ENCODE assay signal across 15 cellular contexts in genomic region chr4:2832981-2833670, GRCh38. TPM values are rescaled to one million over a fixed set of nuclear protein-coding genes. Genes with fewer than 3 reads are reported as not detected.
DNase-seq lines count a peak whose midpoint lies in the region; ATAC-seq and TF ChIP-seq lines count a peak whose summit lies in the region.
"Had no signal": no experiment of that assay in that cellular context is flagged by ENCODE, and none has a peak within 500 bp of the region (broad histone marks: within the 10 kb centered on the region; RNA-seq: fewer than 3 reads in every experiment).

No MANE protein-coding gene starts in this region.

- peaks cover 38 to 50% (median 40%) of the 10 kb centered on the region in 3 donors for H3K4me1 Mint-ChIP-seq in CD8-positive, alpha-beta memory T cell
- H3K4me1 Mint-ChIP-seq in activated CD4-positive, alpha-beta memory T cell treated with anti-CD3 and anti-CD28 coated beads, Interleukin-2, amount 10 ng/mL, durations not matched to agents 7 days and 5 days, result peaks cover 45% of the 10 kb centered on the region
- H3K4me1 Mint-ChIP-seq in naive thymus-derived CD8-positive, alpha-beta T cell, result peaks cover 17 to 57% (median 39%) of the 10 kb centered on the region in 4 donors

- H3K4me2 ChIP-seq in PC-9, result no peak overlapping the region

- H3K4me1 ChIP-seq in CD8-positive, alpha-beta memory T cell (ENCODE audit: insufficient read depth, low read length), result peaks cover 43% of the 10 kb centered on the region
- H3K4me1 ChIP-seq in PC-9 (replicated peaks; ENCODE audit: insufficient read depth), result no peaks in the 10 kb centered on the region

- H3K9me3 ChIP-seq in CD8-positive, alpha-beta memory T cell (ENCODE audit: low read length), result no peaks in the 10 kb centered on the region
- no peaks in the 10 kb centered on the region for H3K9me3 ChIP-seq in PC-9 (ENCODE audit: insufficient read depth, low read depth)
- H3K9me3 ChIP-seq: left lung had no signal

- ATAC-seq in GM19463 (IDR thresholded peaks at IDR 0.05; ENCODE audit: unreplicated experiment) (peak; percentile 3), HG03095 (IDR thresholded peaks at IDR 0.05; ENCODE audit: unreplicated experiment) (no peak)
- no peak for ATAC-seq in naive thymus-derived CD8-positive, alpha-beta T cell
- ATAC-seq: left lung had no signal

- H3K27me3 ChIP-seq in CD8-positive, alpha-beta memory T cell (ENCODE audit: insufficient read depth, low read length, poor library complexity, severe bottlenecking), result no peaks in the 10 kb centered on the region
- H3K27me3 ChIP-seq in PC-9 (ENCODE audit: insufficient read depth, low read depth), result no peaks in the 10 kb centered on the region
- no peaks in the 10 kb centered on the region for H3K27me3 ChIP-seq in brain microvascular endothelial cell (replicated peaks)
- H3K27me3 ChIP-seq: left lung had no signal

- peak overlapping the region in 1 of 7 donors; percentile 51 for H3K4me3 Mint-ChIP-seq in CD8-positive, alpha-beta memory T cell
- no peak overlapping the region for H3K4me3 Mint-ChIP-seq in activated CD4-positive, alpha-beta memory T cell treated with anti-CD3 and anti-CD28 coated beads, Interleukin-2, amount 10 ng/mL, durations not matched to agents 7 days and 5 days
- H3K4me3 Mint-ChIP-seq in naive thymus-derived CD8-positive, alpha-beta T cell, result no peak overlapping the region

- H4K20me1 ChIP-seq in PC-9 (ENCODE audit: insufficient read depth), result no peaks in the 10 kb centered on the region

- TF ChIP-seq CTCF in PC-9 (conservative IDR thresholded peaks at IDR 0.05) (no peak), brain microvascular endothelial cell (IDR thresholded peaks at IDR 0.05; ENCODE audit: low read depth, low read length, missing control alignments) (no peak)

- no peak overlapping the region for H3K4me3 ChIP-seq in CD8-positive, alpha-beta memory T cell (ENCODE audit: low read length)
- H3K4me3 ChIP-seq in PC-9 (no peak overlapping the region), brain microvascular endothelial cell (ENCODE audit: low read depth, low read length) (no peak overlapping the region)
- H3K4me3 ChIP-seq: left lung had no signal

- POLR2A ChIA-PET in CD8-positive, alpha-beta memory T cell (lab: Charles Lee), result no interaction called here
- POLR2A ChIA-PET in activated CD4-positive, alpha-beta memory T cell treated with anti-CD3 and anti-CD28 coated beads, Interleukin-2, amount 10 ng/mL, durations not matched to agents 7 days and 5 days (lab: Charles Lee), result interaction anchor here (1.2 kb wide), 1 partner anchor 15 kb away, joined by 3 read pairs; no protein-coding TSS in a partner anchor
- POLR2A ChIA-PET in naive thymus-derived CD8-positive, alpha-beta T cell (lab: Charles Lee), result no interaction called here
- POLR2A ChIA-PET in PC-9 (lab: Charles Lee; ENCODE audit: unreplicated experiment), result no interaction called here

- no peak overlapping the region for H2AFZ ChIP-seq in PC-9

- no peaks in the 10 kb centered on the region for H3K9me2 ChIP-seq in PC-9 (ENCODE audit: insufficient read depth)

- peak overlapping the region in 5 of 8 donors; percentile 12 to 47 (median 27) for H3K27ac Mint-ChIP-seq in CD8-positive, alpha-beta memory T cell
- peak overlapping the region; percentile 35 for H3K27ac Mint-ChIP-seq in activated CD4-positive, alpha-beta memory T cell treated with anti-CD3 and anti-CD28 coated beads, Interleukin-2, amount 10 ng/mL, durations not matched to agents 7 days and 5 days
- H3K27ac Mint-ChIP-seq in naive thymus-derived CD8-positive, alpha-beta T cell, result peak overlapping the region in 7 of 10 donors; percentile 19 to 75 (median 60)

- no peaks in the 10 kb centered on the region for H3K9me3 Mint-ChIP-seq in CD8-positive, alpha-beta memory T cell
- H3K9me3 Mint-ChIP-seq in activated CD4-positive, alpha-beta memory T cell treated with anti-CD3 and anti-CD28 coated beads, Interleukin-2, amount 10 ng/mL, durations not matched to agents 7 days and 5 days, result no peaks in the 10 kb centered on the region
- no peaks in the 10 kb centered on the region for H3K9me3 Mint-ChIP-seq in naive thymus-derived CD8-positive, alpha-beta T cell

- H3K79me2 ChIP-seq in PC-9 (ENCODE audit: low read depth), result no peaks in the 10 kb centered on the region

- H3K27ac ChIP-seq in CD8-positive, alpha-beta memory T cell (ENCODE audit: low read depth, low read length), result no peak overlapping the region
- no peak overlapping the region for H3K27ac ChIP-seq in PC-9
- no peak overlapping the region for H3K27ac ChIP-seq in brain microvascular endothelial cell

- intact Hi-C loops in PC-9 (cut with micrococcal nuclease; ENCODE audit: unreplicated experiment), result no loop called here

- in situ Hi-C loops in brain microvascular endothelial cell (cut with HindIII; ENCODE audit: low pct_ligation_motif_present, low sequenced_read_pairs), result no loop called here

- 0 out of 2 replicates have a peak, but pooled peaks cover 2% of the 10 kb centered on the region for H3F3A ChIP-seq in PC-9 (ENCODE audit: insufficient read depth, low read depth)

- CTCF ChIA-PET in CD8-positive, alpha-beta memory T cell (lab: Charles Lee), result interaction anchor here (1.5 kb wide), 1 partner anchor 69 kb away, joined by 7 read pairs; no protein-coding TSS in a partner anchor
- CTCF ChIA-PET in activated CD4-positive, alpha-beta memory T cell treated with anti-CD3 and anti-CD28 coated beads, Interleukin-2, amount 10 ng/mL, durations not matched to agents 7 days and 5 days (lab: Charles Lee), result no interaction called here
- CTCF ChIA-PET in PC-9 (lab: Charles Lee), result no interaction called here

- no peaks in the 10 kb centered on the region for H3K27me3 Mint-ChIP-seq in CD8-positive, alpha-beta memory T cell
- H3K27me3 Mint-ChIP-seq in activated CD4-positive, alpha-beta memory T cell treated with anti-CD3 and anti-CD28 coated beads, Interleukin-2, amount 10 ng/mL, durations not matched to agents 7 days and 5 days, result no peaks in the 10 kb centered on the region
- no peaks in the 10 kb centered on the region for H3K27me3 Mint-ChIP-seq in naive thymus-derived CD8-positive, alpha-beta T cell

- H3K36me3 Mint-ChIP-seq in CD8-positive, alpha-beta memory T cell, result peaks cover 0 to 51% (median 2%) of the 10 kb centered on the region in 3 donors
- H3K36me3 Mint-ChIP-seq in activated CD4-positive, alpha-beta memory T cell treated with anti-CD3 and anti-CD28 coated beads, Interleukin-2, amount 10 ng/mL, durations not matched to agents 7 days and 5 days (ENCODE audit: low read depth), result peaks cover 47% of the 10 kb centered on the region
- peaks cover 0 to 25% (median 2%) of the 10 kb centered on the region in 3 donors for H3K36me3 Mint-ChIP-seq in naive thymus-derived CD8-positive, alpha-beta T cell

- no TSS peak for BruUV-seq in PC-9 (replicated peaks; lab: Mats Ljungman, UMichigan)

- H3K36me3 ChIP-seq in CD8-positive, alpha-beta memory T cell (ENCODE audit: insufficient read depth, low read length), result no peaks in the 10 kb centered on the region
- no peaks in the 10 kb centered on the region for H3K36me3 ChIP-seq in PC-9 (ENCODE audit: low read depth)
- peaks cover 46% of the 10 kb centered on the region for H3K36me3 ChIP-seq in brain microvascular endothelial cell (replicated peaks)

- DNase-seq in CD8-positive, alpha-beta memory T cell, result peak in 1 of 5 donors; percentile 37
- DNase-seq in activated CD4-positive, alpha-beta memory T cell treated with anti-CD3 and anti-CD28 coated beads, Interleukin-2, amount 10 ng/mL, durations not matched to agents 7 days and 5 days, result no peak
- DNase-seq in naive thymus-derived CD8-positive, alpha-beta T cell, result no peak
- no peak for DNase-seq in DMS153 (lab: John Stamatoyannopoulos, UW)
- DNase-seq in PC-9, result no peak
- no peak for DNase-seq in brain microvascular endothelial cell
- DNase-seq: glutamatergic neuron; NCI-H1105; NCI-H524; nucleus accumbens; stimulated activated CD4-positive, alpha-beta T cell treated with anti-CD3 and anti-CD28 coated beads, Interleukin-12 subunit alpha, Interleukin-12 subunit beta, amount 100 ng/mL, for 4 hours; trophoblast cell had no signal

RNA-seq across cellular contexts. Expression of gene ADD1, which starts 10.5 kb away (rescaled TPM):
- total RNA-seq in CD8-positive, alpha-beta memory T cell, result 100 to 1,000 TPM; 185 to 192 TPM
- 217 TPM for polyA plus RNA-seq in CD8-positive, alpha-beta memory T cell
- total RNA-seq in activated CD4-positive, alpha-beta memory T cell treated with anti-CD3 and anti-CD28 coated beads, Interleukin-2, amount 10 ng/mL, durations not matched to agents 7 days and 5 days, result 100 to 1,000 TPM; 266 to 277 TPM
- 100 to 1,000 TPM; 302 to 309 TPM for total RNA-seq in naive thymus-derived CD8-positive, alpha-beta T cell
- 100 to 1,000 TPM; 129 to 151 (median 150) TPM for polyA plus RNA-seq in naive thymus-derived CD8-positive, alpha-beta T cell
- total RNA-seq in PC-9 (2021), result 178 and 181 TPM in 2 replicates

RNA-seq across cellular contexts. Expression of gene SH3BP2, which starts 40.2 kb away (rescaled TPM):
- 10 to 100 TPM; 68.8 to 75.4 TPM for total RNA-seq in CD8-positive, alpha-beta memory T cell
- polyA plus RNA-seq in CD8-positive, alpha-beta memory T cell, result 35.7 TPM
- 10 to 100 TPM; 77.0 to 80.3 TPM for total RNA-seq in activated CD4-positive, alpha-beta memory T cell treated with anti-CD3 and anti-CD28 coated beads, Interleukin-2, amount 10 ng/mL, durations not matched to agents 7 days and 5 days
- 10 to 100 TPM; 27.8 to 28.3 TPM for total RNA-seq in naive thymus-derived CD8-positive, alpha-beta T cell
- polyA plus RNA-seq in naive thymus-derived CD8-positive, alpha-beta T cell, result 10 to 100 TPM in 1 of 3 donors, 1 to 10 TPM in 2; 4.8 to 10.8 (median 5.4) TPM
- total RNA-seq in PC-9 (2021), result 40.4 and 54.0 TPM in 2 replicates
